28 cellular contexts compared by ENCODE assay signal in genomic region chr7:133973710-133974109, GRCh38.
"Had no signal": no experiment of that assay in that cellular context is flagged by ENCODE, and none has a peak within 500 bp of the region (broad histone marks: within the 10 kb centered on the region; RNA-seq: fewer than 3 reads in every experiment).

No MANE protein-coding gene starts in this region.

- H3K4me1 ChIP-seq: ascending aorta, breast epithelium, colonic mucosa had no signal

- ATAC-seq: activated CD4-positive, alpha-beta T cell treated with anti-CD3 and anti-CD28 coated beads for 36 hours; activated CD8-positive, alpha-beta T cell treated with anti-CD3 and anti-CD28 coated beads, Interleukin-2, amount 10 ng/mL, durations not matched to agents 7 days and 5 days; activated naive CD4-positive, alpha-beta T cell treated with anti-CD3 and anti-CD28 coated beads, Interleukin-2, amount 50 U/mL, for 72 hours; activated T-cell treated with anti-CD3 and anti-CD28 coated beads, Interleukin-2, amount 50 U/mL, for 72 hours; esophagus mucosa; T-helper 17 cell had no signal

- H3K36me3 ChIP-seq: ascending aorta, breast epithelium, cardiac muscle cell, colonic mucosa had no signal

- H3K27ac ChIP-seq: ascending aorta, breast epithelium, cardiac muscle cell, colonic mucosa had no signal

- DNase-seq: activated CD4-positive, alpha-beta memory T cell treated with anti-CD3 and anti-CD28 coated beads for 36 hours; activated CD4-positive, alpha-beta T cell treated with anti-CD3 and anti-CD28 coated beads for 36 hours; activated CD4-positive, alpha-beta T cell treated with anti-CD3 and anti-CD28 coated beads, Interleukin-2, amount 10 ng/mL, durations not matched to agents 24 days and 14 days; activated CD4-positive, CD25-positive, alpha-beta regulatory T cell; activated CD4-positive, CD25-positive, alpha-beta regulatory T cell treated with anti-CD3 and anti-CD28 coated beads, Interleukin-2, amount 50 U/mL, for 72 hours; activated CD8-positive, alpha-beta memory T cell treated with anti-CD3 and anti-CD28 coated beads, Interleukin-2, amount 50 U/mL, for 48 hours; activated CD8-positive, alpha-beta T cell treated with anti-CD3 and anti-CD28 coated beads, Interleukin-2, amount 10 ng/mL, durations not matched to agents 7 days and 5 days; activated gamma-delta T cell; activated naive CD4-positive, alpha-beta T cell; activated naive CD4-positive, alpha-beta T cell treated with anti-CD3 and anti-CD28 coated beads, Interleukin-2, amount 10 ng/mL, durations not matched to agents 7 days and 5 days; activated naive CD8-positive, alpha-beta T cell treated with anti-CD3 and anti-CD28 coated beads, Interleukin-2, amount 10 ng/mL, durations not matched to agents 7 days and 5 days; activated T-cell treated with anti-CD3 and anti-CD28 coated beads for 4 hours; activated T-cell treated with anti-CD3 and anti-CD28 coated beads, Interleukin-2, amount 50 U/mL, for 24 hours; activated T-cell treated with anti-CD3 and anti-CD28 coated beads, Interleukin-2, amount 50 U/mL, for 72 hours; central memory CD4-positive, alpha-beta T cell; cerebellar nuclear complex; colonic mucosa; effector CD8-positive, alpha-beta T cell; foreskin fibroblast; head of caudate nucleus; T-helper 17 cell; T1000 had no signal

- H3K9me3 ChIP-seq: ascending aorta, breast epithelium, colonic mucosa had no signal

- H3K27me3 ChIP-seq: ascending aorta, breast epithelium, cardiac muscle cell, colonic mucosa had no signal

- FAIRE-seq: frontal cortex had no signal

- H3K4me3 ChIP-seq: ascending aorta, breast epithelium, cardiac muscle cell, colonic mucosa had no signal
